In genomic region chr1:173488001-173488400, GRCh38 we compare ENCODE assay signal across 23 cellular contexts. TPM values are rescaled to one million over a fixed set of nuclear protein-coding genes. Genes with fewer than 3 reads are reported as not detected.
DNase-seq lines count a peak whose midpoint lies in the region; ATAC-seq, FAIRE-seq and TF ChIP-seq lines count a peak whose summit lies in the region.
"Had no signal": no experiment of that assay in that cellular context is flagged by ENCODE, and none has a peak within 500 bp of the region (broad histone marks: within the 10 kb centered on the region; RNA-seq: fewer than 3 reads in every experiment).

No MANE protein-coding gene starts in this region.

- no peak overlapping the region for H2AFZ ChIP-seq in HepG2 (ENCODE audit: low read length)

- no peaks in the 10 kb centered on the region for H3K27me3 ChIP-seq in HepG2 (ENCODE audit: control insufficient read depth in 1 of 2, insufficient read depth in 2 of 2, low read length in 2 of 2)
- H3K27me3 ChIP-seq: BLaER1 had no signal

- H3K9me3 Mint-ChIP-seq in stimulated activated naive CD8-positive, alpha-beta T cell treated with anti-CD3 and anti-CD28 coated beads, Interleukin-15, Interleukin-2, amounts not matched to agents 100 ng/mL and 50 ng/mL, for 24 hours = no peaks in the 10 kb centered on the region
- H3K9me3 Mint-ChIP-seq: CD8-positive, alpha-beta T cell had no signal

- H3K79me2 ChIP-seq in HepG2 (ENCODE audit: insufficient read depth, low read length) = no peaks in the 10 kb centered on the region

- H3K4me2 ChIP-seq in HepG2 (ENCODE audit: low read depth, low read length) = no peak overlapping the region
- H3K4me2 ChIP-seq: BLaER1 had no signal

- DNase-seq in DMS53 (lab: John Stamatoyannopoulos, UW) (peak; percentile 20), DMS53 treated with DMSO at 0.1 percent for 48 hours (lab: John Stamatoyannopoulos, UW; ENCODE audit: unreplicated experiment) (no peak), HepG2 (ENCODE audit: low spot score) (no peak), GM03348 (ENCODE audit: low spot score) (no peak), HT-29 (ENCODE audit: low spot score) (no peak), HTR-8/SVneo (ENCODE audit: insufficient read length, low spot score) (no peak)
- no peak for DNase-seq in stimulated activated naive CD8-positive, alpha-beta T cell treated with anti-CD3 and anti-CD28 coated beads, Interleukin-15, Interleukin-2, amounts not matched to agents 100 U/mL and 50 U/mL, for 24 hours
- DNase-seq: ACHN; CD8-positive, alpha-beta T cell; DMS153; EL; GF-D8; H7; NCI-H1105; NCI-H1694 treated with DMSO at 0.1 percent for 48 hours; NCI-H2081 treated with DMSO at 0.1 percent for 48 hours; NCI-H446; NCI-H526; OCI-M1; Right ventricle myocardium superior had no signal

- no peaks in the 10 kb centered on the region for H3K4me1 ChIP-seq in HepG2 (ENCODE audit: insufficient read depth, low read length)
- H3K4me1 ChIP-seq: BLaER1 had no signal

- 99% methylated on average over 2 of the region's 2 CpGs for WGBS in HepG2 (ENCODE audit: low lambda C conversion rate)

- TF ChIP-seq EP300 in HepG2 (IDR thresholded peaks at IDR 0.05; ENCODE audit: low read depth in 2 of 2, low read length in 2 of 2) (no peak), HepG2 (CRISPR knock-in tag; IDR thresholded peaks at IDR 0.05; ENCODE audit: borderline replicate concordance) (no peak)

- peaks cover 77% of the 10 kb centered on the region for H3K36me3 Mint-ChIP-seq in stimulated activated naive CD8-positive, alpha-beta T cell treated with anti-CD3 and anti-CD28 coated beads, Interleukin-15, Interleukin-2, amounts not matched to agents 100 ng/mL and 50 ng/mL, for 24 hours (ENCODE audit: low read depth)

- BruUV-seq in HepG2 (replicated peaks; lab: Mats Ljungman, UMichigan) = TSS peak; percentile 14

- H3K36me3 ChIP-seq in HepG2 (replicated peaks in 1 of 2; ENCODE audit: control insufficient read depth in 1 of 2, insufficient read depth in 2 of 2, low read length in 2 of 2) = peaks cover 16 to 56% of the 10 kb centered on the region in 2 experiments

- H3K27ac ChIP-seq in HepG2 (ENCODE audit: extremely low read length, insufficient read depth, low read length) = no peak overlapping the region
- H3K27ac ChIP-seq: 22Rv1, BLaER1 had no signal

- no peak for TF ChIP-seq RAD21 in HepG2 (CRISPR knock-in tag; IDR thresholded peaks at IDR 0.05)

- no peak overlapping the region for H3K4me3 Mint-ChIP-seq in stimulated activated naive CD8-positive, alpha-beta T cell treated with anti-CD3 and anti-CD28 coated beads, Interleukin-15, Interleukin-2, amounts not matched to agents 100 ng/mL and 50 ng/mL, for 24 hours
- H3K4me3 Mint-ChIP-seq: CD8-positive, alpha-beta T cell had no signal

- no peak for TF ChIP-seq CTCF in HepG2 (CRISPR knock-in tag; IDR thresholded peaks at IDR 0.05)

- peaks cover 4% of the 10 kb centered on the region; the same call in 1 of the 2 replicates for H4K20me1 ChIP-seq in HepG2 (ENCODE audit: insufficient read depth, low read length)
- H4K20me1 ChIP-seq: BLaER1 had no signal

- in situ Hi-C loops in HepG2 (cut with HindIII; ENCODE audit: extremely low pct_ligation_motif_present, low pct_unique_long_range_greater_than_20kb) = no loop called here

- CTCF ChIA-PET in HepG2 (lab: Yijun Ruan, JAX; ENCODE audit: low intra/inter-chr PET ratio, low total read pairs) = no interaction called here

- H3K4me3 ChIP-seq in HepG2 (replicated peaks in 1 of 3; ENCODE audit: insufficient read depth in 1 of 3, low read depth in 2 of 3, low read length in 3 of 3) = no peak overlapping the region
- H3K4me3 ChIP-seq: BLaER1 had no signal

- no peak for FAIRE-seq in HepG2 (lab: Jason Lieb, UNC)
- no peak for FAIRE-seq in HTR-8/SVneo (lab: Jason Lieb, UNC)

- no peaks in the 10 kb centered on the region for H3K4me1 Mint-ChIP-seq in stimulated activated naive CD8-positive, alpha-beta T cell treated with anti-CD3 and anti-CD28 coated beads, Interleukin-15, Interleukin-2, amounts not matched to agents 100 ng/mL and 50 ng/mL, for 24 hours (ENCODE audit: low read depth)

- no peaks in the 10 kb centered on the region for H3K9me3 ChIP-seq in HepG2 (ENCODE audit: low read length)

- H3K9ac ChIP-seq in HepG2 (ENCODE audit: insufficient read depth, low read depth, low read length) = no peak overlapping the region
- H3K9ac ChIP-seq: BLaER1 had no signal

- no peak for TF ChIP-seq POLR2A in HepG2 (IDR thresholded peaks at IDR 0.05; ENCODE audit: insufficient read depth in 1 of 2, low read depth in 2 of 2, low read length in 2 of 2)

- no peaks in the 10 kb centered on the region for H3K27me3 Mint-ChIP-seq in stimulated activated naive CD8-positive, alpha-beta T cell treated with anti-CD3 and anti-CD28 coated beads, Interleukin-15, Interleukin-2, amounts not matched to agents 100 ng/mL and 50 ng/mL, for 24 hours

- H3K27ac Mint-ChIP-seq in stimulated activated naive CD8-positive, alpha-beta T cell treated with anti-CD3 and anti-CD28 coated beads, Interleukin-15, Interleukin-2, amounts not matched to agents 100 ng/mL and 50 ng/mL, for 24 hours = peak overlapping the region; percentile 13
- H3K27ac Mint-ChIP-seq: CD8-positive, alpha-beta T cell had no signal

- no peak for ATAC-seq in stimulated activated naive CD8-positive, alpha-beta T cell treated with anti-CD3 and anti-CD28 coated beads, Interleukin-15, Interleukin-2, amounts not matched to agents 100 U/mL and 50 U/mL, for 24 hours
- ATAC-seq in HepG2 = no peak
- ATAC-seq: CD8-positive, alpha-beta T cell had no signal

- POLR2A ChIA-PET in HepG2 (lab: Yijun Ruan, JAX) = interaction anchor here (3.0 kb wide), 1 partner anchor 11 kb away, joined by 18 read pairs; the partner anchor contains the start of gene PRDX6

- intact Hi-C loops in HepG2 (cut with micrococcal nuclease; ENCODE audit: unreplicated experiment) = no loop called here

TF ChIP-seq in HepG2, 621 proteins besides CTCF, POLR2A, EP300 and RAD21 (continues in another document):
- TF ChIP-seq CREB3 (CRISPR knock-in tag; IDR thresholded peaks at IDR 0.05) (no peak), ZNF564 (CRISPR knock-in tag; IDR thresholded peaks at IDR 0.05) (no peak), ZNF7 (CRISPR knock-in tag; IDR thresholded peaks at IDR 0.05) (no peak), ZNF431 (CRISPR knock-in tag; IDR thresholded peaks at IDR 0.05; ENCODE audit: borderline replicate concordance, low read depth) (no peak), YY1 (IDR thresholded peaks at IDR 0.05; ENCODE audit: insufficient read depth, insufficient replicate concordance, low read depth, low read length) (no peak), NPAS2 (CRISPR knock-in tag; IDR thresholded peaks at IDR 0.05; ENCODE audit: borderline replicate concordance) (no peak)

RNA-seq across cellular contexts. Expression of gene PRDX6, which starts 10.9 kb away (rescaled TPM):
- total RNA-seq in HepG2 (2016; rRNA removed; fragmentation: Illumina TruSeq; extraction: Trizol) = 309 and 409 TPM in 2 replicates
- total RNA-seq in HepG2 (2016; cell fraction: cytosol; rRNA removed; fragmentation: Illumina TruSeq; extraction: Trizol; ENCODE audit: low read depth) = 101 and 108 TPM in 2 replicates
- 290 and 420 TPM in 2 replicates for total RNA-seq in HepG2 (2016; cell fraction: insoluble cytoplasmic fraction; rRNA removed; fragmentation: Illumina TruSeq; extraction: Trizol)
- total RNA-seq in HepG2 (2016; cell fraction: membrane; rRNA removed; fragmentation: Illumina TruSeq; extraction: Trizol) = 163 and 164 TPM in 2 replicates
- 158 and 162 TPM in 2 replicates for total RNA-seq in HepG2 (2016; cell fraction: nucleus; rRNA removed; fragmentation: Illumina TruSeq; extraction: Trizol)
- 182 and 224 TPM in 2 replicates for polyA plus RNA-seq in HepG2 (2011; rRNA removed)
- 148 and 182 TPM in 2 replicates for polyA plus RNA-seq in HepG2 (2011; cell fraction: cytosol; rRNA removed)
- 77.5 and 98.5 TPM in 2 replicates for polyA plus RNA-seq in HepG2 (2011; cell fraction: nucleus; rRNA removed)
- polyA plus RNA-seq in HepG2 (2012) = 214 and 298 TPM in 2 replicates
- 220 and 232 TPM in 2 replicates for polyA plus RNA-seq in HepG2 (2016; cell fraction: cytosol; fragmentation: Illumina TruSeq; extraction: Trizol; ENCODE audit: low read depth)
- polyA plus RNA-seq in HepG2 (2016; cell fraction: insoluble cytoplasmic fraction; fragmentation: Illumina TruSeq; extraction: Trizol; ENCODE audit: low read depth) = 592 and 617 TPM in 2 replicates
- 227 and 237 TPM in 2 replicates for polyA plus RNA-seq in HepG2 (2016; cell fraction: membrane; fragmentation: Illumina TruSeq; extraction: Trizol; ENCODE audit: low read depth)
- polyA plus RNA-seq in HepG2 (2016; cell fraction: nucleus; fragmentation: Illumina TruSeq; extraction: Trizol; ENCODE audit: insufficient read depth, low read depth) = 302 and 311 TPM in 2 replicates
- 405 and 1,001 TPM in 2 replicates for polyA minus RNA-seq in HepG2 (2011; rRNA and poly(A)+ RNA removed; ENCODE audit: low replicate concordance)
- 141 and 192 TPM in 2 replicates for polyA minus RNA-seq in HepG2 (2011; cell fraction: cytosol; rRNA and poly(A)+ RNA removed)
- 97.6 and 120 TPM in 2 replicates for polyA minus RNA-seq in HepG2 (2011; cell fraction: nucleus; rRNA and poly(A)+ RNA removed)
- 107 and 112 TPM in 2 replicates for total RNA-seq in HT-29 (2014; rRNA removed; shearing (Covaris generic))
